In genomic region chr13:33197551-33197971, GRCh38 we compare ENCODE assay signal across 21 cellular contexts.
A peak's percentile ranks its signal among the peaks of the same experiment; 100 is the strongest.
DNase-seq lines count a peak whose midpoint lies in the region; ATAC-seq and TF ChIP-seq lines count a peak whose summit lies in the region.
"Had no signal": no experiment of that assay in that cellular context is flagged by ENCODE, and none has a peak within 500 bp of the region (broad histone marks: within the 10 kb centered on the region; RNA-seq: fewer than 3 reads in every experiment).

No MANE protein-coding gene starts in this region.

- no peaks in the 10 kb centered on the region for H3K9me3 Mint-ChIP-seq in nephron
- H3K9me3 Mint-ChIP-seq: T-cell had no signal

- 87% methylated on average over 7 of the region's 13 CpGs for WGBS in esophagus squamous epithelium, 2 donors
- 69 to 71% methylated on average over 4 to 13 of the region's 13 CpGs for WGBS in transverse colon (ENCODE audit: low coverage in 1 of 2), 2 donors

- ATAC-seq in stimulated activated naive CD8-positive, alpha-beta T cell treated with anti-CD3 and anti-CD28 coated beads, Interleukin-15, Interleukin-2, amounts not matched to agents 100 U/mL and 50 U/mL, for 24 hours, result no peak
- ATAC-seq: foreskin keratinocyte; left lobe of liver; naive thymus-derived CD8-positive, alpha-beta T cell; T-cell had no signal

- no peak for TF ChIP-seq POLR2A in esophagus squamous epithelium (IDR thresholded peaks at IDR 0.05)
- no peak for TF ChIP-seq POLR2A in transverse colon (IDR thresholded peaks at IDR 0.05)

- H3K27me3 Mint-ChIP-seq in nephron (ENCODE audit: low read depth), result peaks cover 4% of the 10 kb centered on the region
- H3K27me3 Mint-ChIP-seq: progenitor cell of endocrine pancreas, type B pancreatic cell had no signal

- H3K27ac ChIP-seq in WERI-Rb-1, result no peak overlapping the region
- H3K27ac ChIP-seq in esophagus squamous epithelium, result peak overlapping the region; percentile 53 to 76 (median 71)
- H3K27ac ChIP-seq in transverse colon, result peak overlapping the region; percentile 59 to 73 (median 62)
- H3K27ac ChIP-seq: foreskin keratinocyte had no signal

- DNase-seq in WERI-Rb-1 (peak; percentile 68), esophagus squamous epithelium (lab: John Stamatoyannopoulos, UW) (no peak), transverse colon (no peak), NCI-H2107 (lab: John Stamatoyannopoulos, UW) (no peak)
- no peak for DNase-seq in stimulated activated naive CD8-positive, alpha-beta T cell treated with anti-CD3 and anti-CD28 coated beads, Interleukin-15, Interleukin-2, amounts not matched to agents 100 U/mL and 50 U/mL, for 24 hours
- DNase-seq in stimulated activated CD4-positive, alpha-beta T cell treated with anti-CD3 and anti-CD28 coated beads, Interleukin-15, amount 100 ng/mL, for 24 hours, result no peak
- DNase-seq: activated naive CD4-positive, alpha-beta T cell treated with Interleukin-2 at 50 U/mL for 16 hours; Caco-2; foreskin keratinocyte; GOT3; MG63; naive thymus-derived CD8-positive, alpha-beta T cell; NCI-H1694 treated with DMSO at 0.1 percent for 48 hours; NCI-H510A; stimulated activated CD4-positive, alpha-beta T cell treated with anti-CD3 and anti-CD28 coated beads, Interleukin-12 subunit alpha, Interleukin-12 subunit beta, amount 100 ng/mL, for 4 hours; T-cell had no signal

- no peaks in the 10 kb centered on the region for H3K36me3 Mint-ChIP-seq in nephron (ENCODE audit: low read depth)
- H3K36me3 Mint-ChIP-seq: IgD-negative memory B cell; naive thymus-derived CD8-positive, alpha-beta T cell; T-cell; type B pancreatic cell had no signal

- H3K9me3 ChIP-seq in WERI-Rb-1 (ENCODE audit: severe bottlenecking) (no peaks in the 10 kb centered on the region), esophagus squamous epithelium (no peaks in the 10 kb centered on the region), transverse colon (no peaks in the 10 kb centered on the region)
- H3K9me3 ChIP-seq: MG63 had no signal

- peaks cover 68% of the 10 kb centered on the region for H3K4me1 Mint-ChIP-seq in nephron

- intact Hi-C loops in esophagus squamous epithelium (cut with DNase I) (no loop called here), transverse colon (cut with DNase I; ENCODE audit: low total_unique reads) (no loop called here)

- H3K36me3 ChIP-seq in WERI-Rb-1, result no peaks in the 10 kb centered on the region
- no peaks in the 10 kb centered on the region for H3K36me3 ChIP-seq in esophagus squamous epithelium
- no peaks in the 10 kb centered on the region for H3K36me3 ChIP-seq in transverse colon

- H3K4me1 ChIP-seq in esophagus squamous epithelium, result peaks cover 0 to 41% (median 4%) of the 10 kb centered on the region in 3 donors
- peaks cover 14 to 67% (median 22%) of the 10 kb centered on the region in 4 donors for H3K4me1 ChIP-seq in transverse colon
- H3K4me1 ChIP-seq: foreskin keratinocyte had no signal

- TF ChIP-seq CTCF in WERI-Rb-1 (IDR thresholded peaks at IDR 0.05; ENCODE audit: low read depth, low read length), result no peak
- TF ChIP-seq CTCF in esophagus squamous epithelium (IDR thresholded peaks at IDR 0.05), result no peak
- TF ChIP-seq CTCF in nephron (IDR thresholded peaks at IDR 0.05; ENCODE audit: unreplicated experiment in 3 of 3), result no peak
- TF ChIP-seq CTCF in transverse colon (IDR thresholded peaks at IDR 0.05), result no peak

- no peak overlapping the region for H3K4me3 Mint-ChIP-seq in nephron
- H3K4me3 Mint-ChIP-seq: IgD-negative memory B cell; naive thymus-derived CD8-positive, alpha-beta T cell; T-cell; type B pancreatic cell had no signal

- H3K27me3 ChIP-seq in WERI-Rb-1 (ENCODE audit: insufficient read depth, low read depth, severe bottlenecking) (no peaks in the 10 kb centered on the region), esophagus squamous epithelium (no peaks in the 10 kb centered on the region), transverse colon (no peaks in the 10 kb centered on the region)
- H3K27me3 ChIP-seq: foreskin keratinocyte, MG63 had no signal

- H3K27ac Mint-ChIP-seq in nephron, result peak overlapping the region; percentile 78 to 94 (median 92)
- H3K27ac Mint-ChIP-seq: IgD-negative memory B cell, progenitor cell of endocrine pancreas, T-cell, type B pancreatic cell had no signal

- no peak for TF ChIP-seq EP300 in transverse colon (IDR thresholded peaks at IDR 0.05; ENCODE audit: low read depth)

- in situ Hi-C loops in transverse colon (cut with MboI; ENCODE audit: low pct_ligation_motif_present in 1 of 4, low pct_unique_long_range_greater_than_20kb in 1 of 4, low sequenced_read_pairs in 3 of 4), result no loop called here

- no peak overlapping the region for H3K4me3 ChIP-seq in WERI-Rb-1 (ENCODE audit: low read depth, low read length)
- H3K4me3 ChIP-seq in esophagus squamous epithelium, result peak overlapping the region in 1 of 4 donors; percentile 20
- H3K4me3 ChIP-seq in transverse colon, result no peak overlapping the region
- H3K4me3 ChIP-seq: MG63 had no signal
